ENCODE assay signal across 11 cellular contexts in the genomic region with DNA sequence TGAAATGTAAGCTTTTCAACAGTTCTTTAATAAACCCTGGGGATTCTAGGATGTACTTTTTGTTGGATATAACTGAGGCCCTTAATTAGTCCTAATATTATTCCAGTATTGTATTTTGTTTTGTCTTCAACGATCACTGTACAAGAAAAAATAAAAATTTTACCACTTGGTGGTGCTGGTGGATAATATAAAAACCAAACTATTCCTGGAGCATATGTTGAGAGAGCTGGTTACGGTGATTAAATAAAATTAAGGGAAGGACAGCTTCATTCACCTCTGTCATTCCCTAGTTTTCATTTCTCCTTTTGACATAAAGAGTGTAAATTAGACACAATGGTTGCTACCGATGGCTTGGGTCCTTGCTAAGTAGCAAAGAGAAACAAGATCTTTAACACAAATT.
DNase-seq lines count a peak whose midpoint lies in the region; ATAC-seq, FAIRE-seq and TF ChIP-seq lines count a peak whose summit lies in the region.
"Had no signal": no experiment of that assay in that cellular context is flagged by ENCODE, and none has a peak within 500 bp of the region (broad histone marks: within the 10 kb centered on the region; RNA-seq: fewer than 3 reads in every experiment).

No MANE protein-coding gene starts in this region.

- no peak for TF ChIP-seq EP300 in stomach (IDR thresholded peaks at IDR 0.05)

- FAIRE-seq in A204.1 (lab: Jason Lieb, UNC), result peak; percentile 97

- H3K4me1 ChIP-seq in OCI-LY3 (ENCODE audit: low read length) (no peaks in the 10 kb centered on the region), stomach (peaks cover 0 to 5% (median 0%) of the 10 kb centered on the region in 4 donors)

- TF ChIP-seq CTCF in OCI-LY3 (IDR thresholded peaks at IDR 0.05; ENCODE audit: low read depth, low read length), result peak; percentile 81
- no peak for TF ChIP-seq CTCF in stomach (IDR thresholded peaks at IDR 0.05)

- no peak overlapping the region for H3K27ac ChIP-seq in OCI-LY3 (ENCODE audit: low read length)
- H3K27ac ChIP-seq in stomach, result no peak overlapping the region

- no peaks in the 10 kb centered on the region for H4K20me1 ChIP-seq in OCI-LY3 (ENCODE audit: insufficient read depth, low read length)

- H3K36me3 ChIP-seq in OCI-LY3 (replicated peaks; ENCODE audit: low read depth, low read length) (no peaks in the 10 kb centered on the region), stomach (no peaks in the 10 kb centered on the region)

- intact Hi-C loops in stomach (cut with DNase I; ENCODE audit: low total_unique reads), result no loop called here

- WGBS in stomach, 5 donors, result 18 to 40% (median 25%) methylated on average over 3 of the region's 3 CpGs

- H2AFZ ChIP-seq in OCI-LY3 (ENCODE audit: low read depth, low read length), result peak overlapping the region; percentile 93

- no peak for ATAC-seq in GM21526 (IDR thresholded peaks at IDR 0.05; ENCODE audit: low FRiP score, unreplicated experiment)

- no peaks in the 10 kb centered on the region for H3K27me3 ChIP-seq in OCI-LY3 (ENCODE audit: low read depth, low read length)
- no peaks in the 10 kb centered on the region for H3K27me3 ChIP-seq in stomach

- H3K9ac ChIP-seq in OCI-LY3 (ENCODE audit: low read length), result peak overlapping the region; percentile 45

- H3K4me3 ChIP-seq in OCI-LY3 (ENCODE audit: low read length) (peak overlapping the region; percentile 76), stomach (no peak overlapping the region)

- H3K79me2 ChIP-seq in OCI-LY3 (ENCODE audit: low read length), result no peaks in the 10 kb centered on the region

- no peaks in the 10 kb centered on the region for H3K9me3 ChIP-seq in OCI-LY3 (ENCODE audit: insufficient read depth, low read length)
- H3K9me3 ChIP-seq in stomach, result no peaks in the 10 kb centered on the region

- DNase-seq in HT1080 (ENCODE audit: low read depth) (peak; percentile 62), erythroblast (lab: John Stamatoyannopoulos, UW) (peak; percentile 30 to 46), stomach (no peak)
- no peak for DNase-seq in activated CD4-positive, alpha-beta T cell treated with anti-CD3 and anti-CD28 coated beads, Interleukin-2, amount 50 U/mL, for 1 hour
- no peak for DNase-seq in stimulated activated CD4-positive, alpha-beta T cell treated with anti-CD3 and anti-CD28 coated beads, Interleukin-2, amount 100 ng/mL, for 48 hours
- DNase-seq: caudate nucleus, HFFc6, T-helper 1 cell had no signal

- TF ChIP-seq POLR2A in erythroblast (IDR thresholded peaks at IDR 0.05; ENCODE audit: low read length) (no peak), stomach (IDR thresholded peaks at IDR 0.05) (no peak)

- peak overlapping the region; percentile 87 for H3K4me2 ChIP-seq in OCI-LY3 (ENCODE audit: low read length)

Comparison
In these comparisons a context has a peak if more than half of its experiments do, and no peak if none do; other contexts are left out.
1. DNase-seq: peak in HT1080 (single experiment) and erythroblast (2 of 2); none in activated CD4-positive, alpha-beta T cell treated with anti-CD3 and anti-CD28 coated beads, Interleukin-2, amount 50 U/mL, for 1 hour (single experiment), stomach (single experiment) and stimulated activated CD4-positive, alpha-beta T cell treated with anti-CD3 and anti-CD28 coated beads, Interleukin-2, amount 100 ng/mL, for 48 hours (0 of 2).